Comparison of ENCODE assay signal across 20 cellular contexts in the genomic region with DNA sequence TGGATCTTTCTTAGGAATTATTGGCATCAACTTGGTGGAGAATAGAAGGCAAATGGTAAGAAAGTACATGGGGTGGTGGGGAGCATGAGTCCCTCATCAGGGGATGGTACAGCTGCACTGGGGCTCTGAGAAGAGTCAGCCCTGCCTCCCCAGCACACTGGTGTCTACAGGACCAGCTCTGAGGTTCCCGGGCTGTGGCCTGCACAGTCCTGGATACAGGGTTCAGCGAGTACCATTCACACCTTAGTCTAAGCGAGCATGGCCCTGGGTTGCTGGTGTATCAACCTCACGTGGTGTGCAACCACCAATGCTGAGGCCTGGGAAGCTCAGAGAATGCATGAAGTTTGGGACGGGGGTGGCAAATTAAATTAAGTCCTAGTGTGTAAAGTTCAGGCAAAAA. TPM values are rescaled to one million over a fixed set of nuclear protein-coding genes. Genes with fewer than 3 reads are reported as not detected.
DNase-seq lines count a peak whose midpoint lies in the region; ATAC-seq, FAIRE-seq and TF ChIP-seq lines count a peak whose summit lies in the region.
"Had no signal": no experiment of that assay in that cellular context is flagged by ENCODE, and none has a peak within 500 bp of the region (broad histone marks: within the 10 kb centered on the region; RNA-seq: fewer than 3 reads in every experiment).

No MANE protein-coding gene starts in this region.

- no peak for TF ChIP-seq POLR2A in HepG2 (IDR thresholded peaks at IDR 0.05; ENCODE audit: insufficient read depth in 1 of 2, low read depth in 2 of 2, low read length in 2 of 2)
- TF ChIP-seq POLR2A in right lobe of liver (IDR thresholded peaks at IDR 0.05) = no peak
- TF ChIP-seq POLR2A in sigmoid colon (IDR thresholded peaks at IDR 0.05) = no peak

- TF ChIP-seq EP300 in HepG2 (IDR thresholded peaks at IDR 0.05; ENCODE audit: low read depth in 2 of 2, low read length in 2 of 2) = no peak
- TF ChIP-seq EP300 in HepG2 (CRISPR knock-in tag; IDR thresholded peaks at IDR 0.05; ENCODE audit: borderline replicate concordance) = no peak
- no peak for TF ChIP-seq EP300 in sigmoid colon (IDR thresholded peaks at IDR 0.05)

- no peak for TF ChIP-seq RAD21 in HepG2 (CRISPR knock-in tag; IDR thresholded peaks at IDR 0.05)

- no peak overlapping the region for H3K4me3 Mint-ChIP-seq in nephron
- H3K4me3 Mint-ChIP-seq: B cell; CD14-positive monocyte; CD8-positive, alpha-beta T cell; H9 had no signal

- no peak overlapping the region for H3K9ac ChIP-seq in HepG2 (ENCODE audit: insufficient read depth, low read depth, low read length)

- WGBS in HepG2 (ENCODE audit: low lambda C conversion rate) = 10% methylated on average over 4 of the region's 5 CpGs
- 70% methylated on average over 3 of the region's 5 CpGs for WGBS in right lobe of liver (ENCODE audit: insufficient coverage, low coverage, low lambda C conversion rate, missing lambda C conversion rate)
- WGBS in sigmoid colon, 2 donors = 78 to 84% methylated on average over 5 of the region's 5 CpGs

- H3K9me3 ChIP-seq in HepG2 (ENCODE audit: low read length) = no peaks in the 10 kb centered on the region
- no peaks in the 10 kb centered on the region for H3K9me3 ChIP-seq in right lobe of liver
- H3K9me3 ChIP-seq in sigmoid colon = no peaks in the 10 kb centered on the region

- FAIRE-seq in HepG2 (lab: Jason Lieb, UNC) = no peak
- FAIRE-seq: A204.1, D721Med, G401.6, GM12891 had no signal

- peaks cover 10% of the 10 kb centered on the region for H3K4me1 Mint-ChIP-seq in nephron
- H3K4me1 Mint-ChIP-seq: B cell had no signal

- CTCF ChIA-PET in HepG2 (lab: Yijun Ruan, JAX; ENCODE audit: low intra/inter-chr PET ratio, low total read pairs) = no interaction called here
- CTCF ChIA-PET in RWPE1 (lab: Yijun Ruan, JAX) = no interaction called here

- in situ Hi-C loops in HepG2 (cut with HindIII; ENCODE audit: extremely low pct_ligation_motif_present, low pct_unique_long_range_greater_than_20kb) = no loop called here

- TF ChIP-seq CTCF in HepG2 (CRISPR knock-in tag; IDR thresholded peaks at IDR 0.05) (no peak), right lobe of liver (IDR thresholded peaks at IDR 0.05) (no peak), nephron (IDR thresholded peaks at IDR 0.05; ENCODE audit: unreplicated experiment in 3 of 3) (no peak), sigmoid colon (IDR thresholded peaks at IDR 0.05) (no peak), RWPE1 (conservative IDR thresholded peaks at IDR 0.05; ENCODE audit: low read depth) (no peak)

- DNase-seq in HepG2 (ENCODE audit: low spot score) (no peak), right lobe of liver (no peak), sigmoid colon (peak; percentile 32), RWPE1 (ENCODE audit: low spot score) (no peak), dedifferentiated amniotic fluid mesenchymal stem cell (ENCODE audit: extremely low spot score) (no peak), SIG-M5 (lab: John Stamatoyannopoulos, UW) (no peak)
- DNase-seq: CD8-positive, alpha-beta T cell; COR-L47; DMS153; DMS79 treated with DMSO at 0.1 percent for 48 hours; EL; GOT3; H9 had no signal

- H3K27me3 ChIP-seq in HepG2 (ENCODE audit: control insufficient read depth in 1 of 2, insufficient read depth in 2 of 2, low read length in 2 of 2) (peaks cover 2 to 59% of the 10 kb centered on the region in 2 experiments; a peak in 4 of 5 replicates), right lobe of liver (no peaks in the 10 kb centered on the region), sigmoid colon (no peaks in the 10 kb centered on the region)

- POLR2A ChIA-PET in HepG2 (lab: Yijun Ruan, JAX) = no interaction called here
- POLR2A ChIA-PET in RWPE1 (lab: Yijun Ruan, JAX; ENCODE audit: low non-redundant PET) = no interaction called here

- H3K4me1 ChIP-seq in HepG2 (ENCODE audit: insufficient read depth, low read length) (peaks cover 14% of the 10 kb centered on the region; the same call in 1 of the 2 replicates), right lobe of liver (no peaks in the 10 kb centered on the region), sigmoid colon (no peaks in the 10 kb centered on the region)

- H3K36me3 ChIP-seq in HepG2 (replicated peaks in 1 of 2; ENCODE audit: control insufficient read depth in 1 of 2, insufficient read depth in 2 of 2, low read length in 2 of 2) (no peaks in the 10 kb centered on the region), right lobe of liver (no peaks in the 10 kb centered on the region), sigmoid colon (no peaks in the 10 kb centered on the region)

- peak overlapping the region; percentile 60 to 76 (median 75) for H3K27ac Mint-ChIP-seq in nephron
- H3K27ac Mint-ChIP-seq: B cell; CD8-positive, alpha-beta T cell; H9 had no signal

- H4K20me1 ChIP-seq in HepG2 (ENCODE audit: insufficient read depth, low read length) = no peaks in the 10 kb centered on the region

- H3K36me3 Mint-ChIP-seq in nephron (ENCODE audit: low read depth) = no peaks in the 10 kb centered on the region
- H3K36me3 Mint-ChIP-seq: CD8-positive, alpha-beta T cell had no signal

- no peak overlapping the region for H2AFZ ChIP-seq in HepG2 (ENCODE audit: low read length)

- peaks cover 20% of the 10 kb centered on the region for H3K27me3 Mint-ChIP-seq in nephron (ENCODE audit: low read depth)

- intact Hi-C loops in HepG2 (cut with micrococcal nuclease; ENCODE audit: unreplicated experiment) (no loop called here), right lobe of liver (cut with DNase I) (no loop called here), sigmoid colon (cut with DNase I) (no loop called here)

- no peak overlapping the region for H3K27ac ChIP-seq in HepG2 (ENCODE audit: extremely low read length, insufficient read depth, low read length)
- no peak overlapping the region for H3K27ac ChIP-seq in right lobe of liver
- H3K27ac ChIP-seq in sigmoid colon = no peak overlapping the region
- H3K27ac ChIP-seq in RWPE1 = no peak overlapping the region

- H3K4me3 ChIP-seq in HepG2 (replicated peaks in 1 of 3; ENCODE audit: insufficient read depth in 1 of 3, low read depth in 2 of 3, low read length in 3 of 3) (no peak overlapping the region), right lobe of liver (no peak overlapping the region), sigmoid colon (no peak overlapping the region)

- peak; percentile 70 for ATAC-seq in HepG2
- no peak for ATAC-seq in right lobe of liver
- ATAC-seq: CD8-positive, alpha-beta T cell had no signal

- no peak overlapping the region for H3K4me2 ChIP-seq in HepG2 (ENCODE audit: low read depth, low read length)

- H3K9me3 Mint-ChIP-seq in nephron = peaks cover 10% of the 10 kb centered on the region

- no peaks in the 10 kb centered on the region for H3K79me2 ChIP-seq in HepG2 (ENCODE audit: insufficient read depth, low read length)

- no TSS peak for BruUV-seq in HepG2 (replicated peaks; lab: Mats Ljungman, UMichigan)

TF ChIP-seq in HepG2, 621 proteins besides CTCF, POLR2A, EP300 and RAD21 (continues in another document):
- TF ChIP-seq, protein P1, sequence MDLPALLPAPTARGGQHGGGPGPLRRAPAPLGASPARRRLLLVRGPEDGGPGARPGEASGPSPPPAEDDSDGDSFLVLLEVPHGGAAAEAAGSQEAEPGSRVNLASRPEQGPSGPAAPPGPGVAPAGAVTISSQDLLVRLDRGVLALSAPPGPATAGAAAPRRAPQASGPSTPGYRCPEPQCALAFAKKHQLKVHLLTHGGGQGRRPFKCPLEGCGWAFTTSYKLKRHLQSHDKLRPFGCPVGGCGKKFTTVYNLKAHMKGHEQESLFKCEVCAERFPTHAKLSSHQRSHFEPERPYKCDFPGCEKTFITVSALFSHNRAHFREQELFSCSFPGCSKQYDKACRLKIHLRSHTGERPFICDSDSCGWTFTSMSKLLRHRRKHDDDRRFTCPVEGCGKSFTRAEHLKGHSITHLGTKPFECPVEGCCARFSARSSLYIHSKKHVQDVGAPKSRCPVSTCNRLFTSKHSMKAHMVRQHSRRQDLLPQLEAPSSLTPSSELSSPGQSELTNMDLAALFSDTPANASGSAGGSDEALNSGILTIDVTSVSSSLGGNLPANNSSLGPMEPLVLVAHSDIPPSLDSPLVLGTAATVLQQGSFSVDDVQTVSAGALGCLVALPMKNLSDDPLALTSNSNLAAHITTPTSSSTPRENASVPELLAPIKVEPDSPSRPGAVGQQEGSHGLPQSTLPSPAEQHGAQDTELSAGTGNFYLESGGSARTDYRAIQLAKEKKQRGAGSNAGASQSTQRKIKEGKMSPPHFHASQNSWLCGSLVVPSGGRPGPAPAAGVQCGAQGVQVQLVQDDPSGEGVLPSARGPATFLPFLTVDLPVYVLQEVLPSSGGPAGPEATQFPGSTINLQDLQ (CRISPR knock-in tag; IDR thresholded peaks at IDR 0.05) = no peak
- no peak for TF ChIP-seq KDM2A (CRISPR knock-in tag; IDR thresholded peaks at IDR 0.05; ENCODE audit: borderline replicate concordance, low read depth)

RNA-seq across cellular contexts. Expression of a gene that starts 10.1 kb away (rescaled TPM):
- total RNA-seq in HepG2 (2016; rRNA removed; fragmentation: Illumina TruSeq; extraction: Trizol) (0.03 TPM in 1 of 2 replicates, not detected in the other), right lobe of liver (10 to 100 TPM in 1 of 6 experiments, 1 to 10 TPM in 5; 2.5 to 10.4 (median 6.2) TPM), sigmoid colon (10 to 100 TPM in 2 of 4 donors, 1 to 10 TPM in 1, under 1 TPM in 1; 0.99 to 11.1 (median 7.3) TPM)
- total RNA-seq in HepG2 (2016; cell fraction: cytosol; rRNA removed; fragmentation: Illumina TruSeq; extraction: Trizol; ENCODE audit: low read depth) = not detected in 2 replicates
- not detected in 2 replicates for total RNA-seq in HepG2 (2016; cell fraction: insoluble cytoplasmic fraction; rRNA removed; fragmentation: Illumina TruSeq; extraction: Trizol)
- total RNA-seq in HepG2 (2016; cell fraction: membrane; rRNA removed; fragmentation: Illumina TruSeq; extraction: Trizol) = not detected in 2 replicates
- not detected in 2 replicates for total RNA-seq in HepG2 (2016; cell fraction: nucleus; rRNA removed; fragmentation: Illumina TruSeq; extraction: Trizol)
- polyA plus RNA-seq in HepG2 (2011; rRNA removed) (0.01 TPM in 1 of 2 replicates, not detected in the other), sigmoid colon (1 to 10 TPM in 2 of 3 donors, under 1 TPM in 1; 0.60 to 4.6 (median 1.8) TPM)
- 0.01 and 0.12 TPM in 2 replicates for polyA plus RNA-seq in HepG2 (2011; cell fraction: cytosol; rRNA removed)
- 0.02 and 0.03 TPM in 2 replicates for polyA plus RNA-seq in HepG2 (2011; cell fraction: nucleus; rRNA removed)
- 0.11 TPM in 1 of 2 replicates, not detected in the other for polyA plus RNA-seq in HepG2 (2012)
- not detected in 2 replicates for polyA plus RNA-seq in HepG2 (2016; cell fraction: cytosol; fragmentation: Illumina TruSeq; extraction: Trizol; ENCODE audit: low read depth)
- polyA plus RNA-seq in HepG2 (2016; cell fraction: insoluble cytoplasmic fraction; fragmentation: Illumina TruSeq; extraction: Trizol; ENCODE audit: low read depth) = not detected in 2 replicates
- not detected in 2 replicates for polyA plus RNA-seq in HepG2 (2016; cell fraction: membrane; fragmentation: Illumina TruSeq; extraction: Trizol; ENCODE audit: low read depth)
- not detected in 2 replicates for polyA plus RNA-seq in HepG2 (2016; cell fraction: nucleus; fragmentation: Illumina TruSeq; extraction: Trizol; ENCODE audit: insufficient read depth, low read depth)
- not detected in 2 replicates for polyA minus RNA-seq in HepG2 (2011; rRNA and poly(A)+ RNA removed; ENCODE audit: low replicate concordance)
- not detected in 2 replicates for polyA minus RNA-seq in HepG2 (2011; cell fraction: cytosol; rRNA and poly(A)+ RNA removed)
- polyA minus RNA-seq in HepG2 (2011; cell fraction: nucleus; rRNA and poly(A)+ RNA removed) = 0.12 and 0.13 TPM in 2 replicates
